ENCODE assay signal across 1 cellular context in genomic region chr5:132262882-132263547, GRCh38.
TF ChIP-seq lines count a peak whose summit lies in the region.

No MANE protein-coding gene starts in this region.

TF ChIP-seq in SK-N-SH treated with all-trans-retinoic acid at 6 μM for 48 hours, 23 proteins besides CTCF, POLR2A, EP300 and RAD21 (continued from another document):
- no peak for TF ChIP-seq POU6F1 (CRISPR knock-in tag; IDR thresholded peaks at IDR 0.05; ENCODE audit: borderline replicate concordance, low read depth)
- TF ChIP-seq, protein P1, sequence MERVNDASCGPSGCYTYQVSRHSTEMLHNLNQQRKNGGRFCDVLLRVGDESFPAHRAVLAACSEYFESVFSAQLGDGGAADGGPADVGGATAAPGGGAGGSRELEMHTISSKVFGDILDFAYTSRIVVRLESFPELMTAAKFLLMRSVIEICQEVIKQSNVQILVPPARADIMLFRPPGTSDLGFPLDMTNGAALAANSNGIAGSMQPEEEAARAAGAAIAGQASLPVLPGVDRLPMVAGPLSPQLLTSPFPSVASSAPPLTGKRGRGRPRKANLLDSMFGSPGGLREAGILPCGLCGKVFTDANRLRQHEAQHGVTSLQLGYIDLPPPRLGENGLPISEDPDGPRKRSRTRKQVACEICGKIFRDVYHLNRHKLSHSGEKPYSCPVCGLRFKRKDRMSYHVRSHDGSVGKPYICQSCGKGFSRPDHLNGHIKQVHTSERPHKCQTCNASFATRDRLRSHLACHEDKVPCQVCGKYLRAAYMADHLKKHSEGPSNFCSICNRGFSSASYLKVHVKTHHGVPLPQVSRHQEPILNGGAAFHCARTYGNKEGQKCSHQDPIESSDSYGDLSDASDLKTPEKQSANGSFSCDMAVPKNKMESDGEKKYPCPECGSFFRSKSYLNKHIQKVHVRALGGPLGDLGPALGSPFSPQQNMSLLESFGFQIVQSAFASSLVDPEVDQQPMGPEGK (CRISPR knock-in tag; IDR thresholded peaks at IDR 0.05; ENCODE audit: borderline replicate concordance): no peak
- no peak for TF ChIP-seq BACH2 (CRISPR knock-in tag; IDR thresholded peaks at IDR 0.05; ENCODE audit: borderline replicate concordance)
- TF ChIP-seq, protein P2, sequence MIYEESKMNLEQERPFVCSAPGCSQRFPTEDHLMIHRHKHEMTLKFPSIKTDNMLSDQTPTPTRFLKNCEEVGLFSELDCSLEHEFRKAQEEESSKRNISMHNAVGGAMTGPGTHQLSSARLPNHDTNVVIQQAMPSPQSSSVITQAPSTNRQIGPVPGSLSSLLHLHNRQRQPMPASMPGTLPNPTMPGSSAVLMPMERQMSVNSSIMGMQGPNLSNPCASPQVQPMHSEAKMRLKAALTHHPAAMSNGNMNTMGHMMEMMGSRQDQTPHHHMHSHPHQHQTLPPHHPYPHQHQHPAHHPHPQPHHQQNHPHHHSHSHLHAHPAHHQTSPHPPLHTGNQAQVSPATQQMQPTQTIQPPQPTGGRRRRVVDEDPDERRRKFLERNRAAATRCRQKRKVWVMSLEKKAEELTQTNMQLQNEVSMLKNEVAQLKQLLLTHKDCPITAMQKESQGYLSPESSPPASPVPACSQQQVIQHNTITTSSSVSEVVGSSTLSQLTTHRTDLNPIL (CRISPR knock-in tag; IDR thresholded peaks at IDR 0.05; ENCODE audit: low read depth): no peak
- TF ChIP-seq ZC3H10 (CRISPR knock-in tag; IDR thresholded peaks at IDR 0.05): no peak
- TF ChIP-seq TCF4 (CRISPR knock-in tag; IDR thresholded peaks at IDR 0.05; ENCODE audit: borderline replicate concordance): no peak
- no peak for TF ChIP-seq ZNF70 (CRISPR knock-in tag; IDR thresholded peaks at IDR 0.05)
- TF ChIP-seq, protein P3, sequence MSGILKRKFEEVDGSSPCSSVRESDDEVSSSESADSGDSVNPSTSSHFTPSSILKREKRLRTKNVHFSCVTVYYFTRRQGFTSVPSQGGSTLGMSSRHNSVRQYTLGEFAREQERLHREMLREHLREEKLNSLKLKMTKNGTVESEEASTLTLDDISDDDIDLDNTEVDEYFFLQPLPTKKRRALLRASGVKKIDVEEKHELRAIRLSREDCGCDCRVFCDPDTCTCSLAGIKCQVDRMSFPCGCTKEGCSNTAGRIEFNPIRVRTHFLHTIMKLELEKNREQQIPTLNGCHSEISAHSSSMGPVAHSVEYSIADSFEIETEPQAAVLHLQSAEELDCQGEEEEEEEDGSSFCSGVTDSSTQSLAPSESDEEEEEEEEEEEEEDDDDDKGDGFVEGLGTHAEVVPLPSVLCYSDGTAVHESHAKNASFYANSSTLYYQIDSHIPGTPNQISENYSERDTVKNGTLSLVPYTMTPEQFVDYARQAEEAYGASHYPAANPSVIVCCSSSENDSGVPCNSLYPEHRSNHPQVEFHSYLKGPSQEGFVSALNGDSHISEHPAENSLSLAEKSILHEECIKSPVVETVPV (CRISPR knock-in tag; IDR thresholded peaks at IDR 0.05): no peak
- TF ChIP-seq ZFP3 (CRISPR knock-in tag; IDR thresholded peaks at IDR 0.05): no peak
- TF ChIP-seq ARNTL (CRISPR knock-in tag; IDR thresholded peaks at IDR 0.05; ENCODE audit: borderline replicate concordance, low read depth): no peak
- TF ChIP-seq ZNF565 (CRISPR knock-in tag; conservative IDR thresholded peaks at IDR 0.05; ENCODE audit: low read depth): no peak
- TF ChIP-seq ZNF8 (CRISPR knock-in tag; IDR thresholded peaks at IDR 0.05): no peak
TF ChIP-seq in SK-N-SH treated with all-trans-retinoic acid at 6 μM for 48 hours: peak in this region for 0.
